In the genomic region with DNA sequence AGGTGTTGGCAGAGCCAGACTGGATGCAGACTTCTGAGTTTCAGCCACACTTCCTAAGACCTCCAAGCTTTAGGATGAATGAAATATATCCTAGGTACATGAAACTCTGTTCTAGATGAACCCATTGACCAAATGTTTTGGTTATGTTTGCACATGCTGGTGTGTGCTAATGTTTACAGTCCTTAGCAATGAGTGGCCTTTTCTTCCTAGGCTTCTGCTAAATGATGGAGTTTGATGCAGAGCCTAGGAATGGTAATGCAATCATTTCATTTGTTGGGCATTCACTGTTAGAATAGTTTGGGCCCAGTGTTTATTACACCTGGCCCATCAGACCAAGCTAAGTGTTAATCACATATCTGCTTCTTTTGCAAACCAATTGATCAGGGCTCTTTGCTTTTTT, we compare ENCODE assay signal across 24 cellular contexts.
"Had no signal": no experiment of that assay in that cellular context is flagged by ENCODE, and none has a peak within 500 bp of the region (broad histone marks: within the 10 kb centered on the region; RNA-seq: fewer than 3 reads in every experiment).

No MANE protein-coding gene starts in this region.

- H3K9ac ChIP-seq: neural progenitor cell had no signal

- H3K4me3 ChIP-seq: ascending aorta, coronary artery, dorsolateral prefrontal cortex, left lung, lower lobe of right lung, neural progenitor cell, spleen, transverse colon had no signal

- H3K4me2 ChIP-seq: neural progenitor cell had no signal

- H3K9me3 ChIP-seq: ascending aorta, left lung, lower lobe of right lung, spleen, transverse colon had no signal

- H2AFZ ChIP-seq: neural progenitor cell had no signal

- H3K27me3 ChIP-seq: ascending aorta, left lung, neural progenitor cell, spleen, transverse colon had no signal

- H3K4me1 ChIP-seq: ascending aorta, left lung, lower lobe of right lung, neural progenitor cell, spleen had no signal

- DNase-seq: activated CD4-positive, alpha-beta memory T cell treated with anti-CD3 and anti-CD28 coated beads, Interleukin-2, amount 10 ng/mL, durations not matched to agents 7 days and 5 days; activated CD4-positive, alpha-beta T cell treated with anti-CD3 and anti-CD28 coated beads for 1 hour; activated CD4-positive, alpha-beta T cell treated with anti-CD3 and anti-CD28 coated beads, Interleukin-2, amount 10 ng/mL, durations not matched to agents 7 days and 5 days; activated CD8-positive, alpha-beta memory T cell treated with anti-CD3 and anti-CD28 coated beads, Interleukin-2, amount 50 U/mL, for 48 hours; activated gamma-delta T cell; activated naive CD4-positive, alpha-beta T cell treated with anti-CD3 and anti-CD28 coated beads, Interleukin-2, amount 10 ng/mL, durations not matched to agents 7 days and 5 days; activated naive CD8-positive, alpha-beta T cell treated with anti-CD3 and anti-CD28 coated beads, Interleukin-2, amount 10 ng/mL, durations not matched to agents 7 days and 5 days; activated T-cell treated with anti-CD3 and anti-CD28 coated beads, Interleukin-2, amount 50 U/mL, for 24 hours; dorsolateral prefrontal cortex; effector memory CD4-positive, alpha-beta T cell; erythroblast; left lung; lower lobe of right lung; mesendoderm; natural killer cell; occipital lobe; right cardiac atrium; spleen; stimulated activated naive CD4-positive, alpha-beta T cell; T-helper 9 cell; transverse colon had no signal

- H3K36me3 ChIP-seq: ascending aorta, left lung, lower lobe of right lung, neural progenitor cell, spleen, transverse colon had no signal

- H3K27ac ChIP-seq: ascending aorta, coronary artery, dorsolateral prefrontal cortex, left lung, lower lobe of right lung, neural progenitor cell had no signal

- ATAC-seq: left lung, lower lobe of right lung, natural killer cell, right cardiac atrium had no signal
